ENCODE assay signal across 15 cellular contexts in genomic region chrX:19721726-19722370, GRCh38.
DNase-seq lines count a peak whose midpoint lies in the region; ATAC-seq, FAIRE-seq and TF ChIP-seq lines count a peak whose summit lies in the region.
"Had no signal": no experiment of that assay in that cellular context is flagged by ENCODE, and none has a peak within 500 bp of the region (broad histone marks: within the 10 kb centered on the region; RNA-seq: fewer than 3 reads in every experiment).

No MANE protein-coding gene starts in this region.

- WGBS in tibial nerve, 2 donors: 74 to 93% methylated on average over 4 to 8 of the region's 8 CpGs

- in situ Hi-C loops in SK-MEL-5 (cut with HindIII; ENCODE audit: low pct_unique_long_range_greater_than_20kb, low sequenced_read_pairs): no loop called here

- peak; percentile 48 for FAIRE-seq in GM12892 (lab: Jason Lieb, UNC)
- peak; percentile 88 for FAIRE-seq in kidney (lab: Jason Lieb, UNC)

- H3K4me1 ChIP-seq in kidney (ENCODE audit: control insufficient read depth in 1 of 2, insufficient read depth in 1 of 2, low read depth in 1 of 2, low read length in 2 of 2) (peaks cover 0 to 2% of the 10 kb centered on the region in 2 donors), tibial nerve (no peaks in the 10 kb centered on the region)
- H3K4me1 ChIP-seq: foreskin keratinocyte had no signal

- H3K27ac ChIP-seq in kidney (ENCODE audit: low read depth in 2 of 2, low read length in 2 of 2) (no peak overlapping the region), tibial nerve (no peak overlapping the region)
- H3K27ac ChIP-seq: foreskin keratinocyte, HL-60, KMS-11, RWPE1 had no signal

- DNase-seq in GM12892 (ENCODE audit: insufficient read length) (no peak), SK-MEL-5 (ENCODE audit: low read depth, low spot score) (peak; percentile 8), kidney (no peak), putamen (ENCODE audit: low spot score) (peak; percentile 48), tibial nerve (ENCODE audit: low spot score in 2 of 2) (no peak), Kasumi-1 (lab: John Stamatoyannopoulos, UW) (no peak)
- DNase-seq: activated naive CD4-positive, alpha-beta T cell treated with anti-CD3 and anti-CD28 coated beads for 36 hours; effector memory CD4-positive, alpha-beta T cell; foreskin keratinocyte; NCI-H1694 had no signal

- TF ChIP-seq POLR2A in GM12892 (IDR thresholded peaks at IDR 0.05; ENCODE audit: low read depth, low read length): no peak
- TF ChIP-seq POLR2A in tibial nerve (IDR thresholded peaks at IDR 0.05): no peak

- no peak overlapping the region for H3K9ac ChIP-seq in kidney (ENCODE audit: low read length in 2 of 2)
- H3K9ac ChIP-seq: KMS-11 had no signal

- H3K4me3 ChIP-seq in kidney (ENCODE audit: low read length in 2 of 2) (no peak overlapping the region), tibial nerve (no peak overlapping the region)

- H3K9me3 ChIP-seq in kidney (ENCODE audit: control insufficient read depth in 1 of 2, low read length in 2 of 2) (no peaks in the 10 kb centered on the region), tibial nerve (no peaks in the 10 kb centered on the region)

- H3K36me3 ChIP-seq in kidney (ENCODE audit: control insufficient read depth in 1 of 2, insufficient read depth in 2 of 2, low read length in 2 of 2): no peaks in the 10 kb centered on the region
- H3K36me3 ChIP-seq in tibial nerve: no peaks in the 10 kb centered on the region

- intact Hi-C loops in kidney (cut with DNase I): no loop called here

- TF ChIP-seq CTCF in kidney (IDR thresholded peaks at IDR 0.05; ENCODE audit: borderline replicate concordance, extremely low read depth, insufficient read depth) (no peak), tibial nerve (IDR thresholded peaks at IDR 0.05) (no peak)

- no peak for TF ChIP-seq EP300 in tibial nerve (IDR thresholded peaks at IDR 0.05)

- no peaks in the 10 kb centered on the region for H3K27me3 ChIP-seq in tibial nerve
- H3K27me3 ChIP-seq: foreskin keratinocyte had no signal

- ATAC-seq in HG03378 (IDR thresholded peaks at IDR 0.05; ENCODE audit: unreplicated experiment) (no peak), GM19328 (IDR thresholded peaks at IDR 0.05; ENCODE audit: unreplicated experiment) (no peak)
- ATAC-seq: foreskin keratinocyte had no signal

Comparison
In these comparisons a context has a peak if more than half of its experiments do, and no peak if none do; other contexts are left out.
1. DNase-seq: peak in SK-MEL-5 (single experiment) and putamen (single experiment); none in GM12892 (single experiment), kidney (single experiment), tibial nerve (0 of 2) and Kasumi-1 (0 of 2).